Comparison of ENCODE assay signal across 1 cellular context in genomic region chr15:40274350-40275274, GRCh38.
TF ChIP-seq lines count a peak whose summit lies in the region.

No MANE protein-coding gene starts in this region.

TF ChIP-seq in endothelial cell of umbilical vein, 7 proteins besides CTCF, POLR2A, EP300 and RAD21 (continued from another document):
- no peak for TF ChIP-seq MAX (IDR thresholded peaks at IDR 0.05; ENCODE audit: insufficient read depth, insufficient read length)
- TF ChIP-seq FOS (IDR thresholded peaks at IDR 0.05; ENCODE audit: borderline replicate concordance, insufficient read depth, low read length), result no peak
- TF ChIP-seq EZH2 (IDR thresholded peaks at IDR 0.05; ENCODE audit: borderline replicate concordance, low read depth, low read length, severe bottlenecking), result no peak
TF ChIP-seq in endothelial cell of umbilical vein: peak in this region for 0.
